In the genomic region with DNA sequence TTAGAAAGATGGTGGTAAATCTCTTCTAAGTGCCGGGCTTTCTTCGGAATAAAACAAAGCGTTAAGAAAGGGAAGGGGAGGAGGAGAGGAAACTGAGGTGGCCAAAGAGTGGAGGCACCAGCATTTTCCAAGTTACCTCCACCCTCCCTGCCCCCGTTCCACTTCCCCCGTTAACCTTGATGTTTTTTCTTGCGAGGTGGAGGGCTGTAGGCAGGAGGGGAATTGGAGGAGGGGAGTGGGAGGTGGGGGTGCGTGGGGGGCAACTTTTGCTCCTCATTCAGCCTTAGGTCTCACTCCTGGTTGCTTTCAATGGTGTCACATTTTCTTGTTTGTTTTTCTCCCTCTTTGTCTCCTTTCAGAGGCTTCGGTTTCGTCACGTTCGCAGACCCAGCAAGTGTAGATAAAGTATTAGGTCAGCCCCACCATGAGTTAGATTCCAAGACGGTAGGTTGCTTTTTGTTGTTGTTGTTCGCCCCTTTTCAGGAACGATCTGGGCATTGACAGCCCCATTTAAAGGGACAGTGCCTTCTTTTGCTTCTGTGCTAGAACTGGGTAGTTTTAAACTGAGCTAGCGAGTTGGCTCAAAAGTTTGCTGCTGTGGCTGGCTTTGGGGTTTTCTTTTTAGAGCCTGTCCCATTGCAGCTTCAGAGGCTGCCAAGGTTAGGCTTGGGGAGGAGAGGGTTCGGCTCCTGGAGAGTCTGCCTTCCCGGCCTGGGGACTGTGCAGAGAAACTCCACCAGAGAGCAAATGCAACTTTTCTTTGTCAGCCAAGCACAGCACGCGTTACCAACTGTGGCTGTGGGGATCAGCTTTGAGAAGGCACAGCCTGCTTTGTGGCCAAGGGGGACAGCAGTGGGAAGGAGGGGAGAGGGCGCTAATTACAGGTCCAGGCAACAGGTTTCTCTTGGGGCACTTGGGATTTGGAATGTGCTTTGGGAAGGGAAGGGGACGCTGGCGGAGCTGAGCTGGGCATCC, we compare ENCODE assay signal across 8 cellular contexts. TPM values are rescaled to one million over a fixed set of nuclear protein-coding genes. Genes with fewer than 3 reads are reported as not detected.
A peak's percentile ranks its signal among the peaks of the same experiment; 100 is the strongest.
DNase-seq lines count a peak whose midpoint lies in the region; ATAC-seq and TF ChIP-seq lines count a peak whose summit lies in the region.

No MANE protein-coding gene starts in this region.

- 13 to 24% (median 15%) methylated on average over 22 of the region's 22 CpGs for WGBS in heart left ventricle, 4 donors

- H3K4me1 ChIP-seq in heart left ventricle, result peaks cover 0 to 56% (median 22%) of the 10 kb centered on the region in 12 donors

- ATAC-seq in heart left ventricle (peak in 1 of 4 donors; percentile 6), left ventricle myocardium superior (peak; percentile 2), HG02973 (IDR thresholded peaks at IDR 0.05; ENCODE audit: unreplicated experiment) (no peak)

- H3K27me3 ChIP-seq in heart left ventricle, result no peaks in the 10 kb centered on the region

- TF ChIP-seq CTCF in heart left ventricle (IDR thresholded peaks at IDR 0.05) (no peak), WI38 (IDR thresholded peaks at IDR 0.05; ENCODE audit: low read depth, low read length) (no peak)

- peaks cover 0 to 35% (median 15%) of the 10 kb centered on the region in 9 donors for H3K36me3 ChIP-seq in heart left ventricle

- intact Hi-C loops in heart left ventricle (cut with DNase I), result loop anchor here in 4 of 10 donors (5.0 to 10.0 kb wide), 8 partner anchors 67 to 574 kb away; no protein-coding TSS in a partner anchor
- intact Hi-C loops in cardiac septum (cut with DNase I), result loop anchor here (5.0 to 10.0 kb wide), 4 partner anchors 99 to 409 kb away; no protein-coding TSS in a partner anchor
- intact Hi-C loops in left ventricle myocardium superior (cut with micrococcal nuclease), result no loop called here

- H3K4me3 ChIP-seq in heart left ventricle (peak overlapping the region; percentile 19 to 98 (median 88)), WI38 (ENCODE audit: low read depth, low read length) (peak overlapping the region; percentile 75), skeletal muscle cell (ENCODE audit: low read depth, low read length) (peak overlapping the region; percentile 64)

- no peak for TF ChIP-seq POLR2A in heart left ventricle (IDR thresholded peaks at IDR 0.05)

- H3K27ac ChIP-seq in heart left ventricle, result peak overlapping the region in 11 of 12 donors; percentile 23 to 99 (median 98)

- no peaks in the 10 kb centered on the region for H3K9me3 ChIP-seq in heart left ventricle

- DNase-seq in heart left ventricle (no peak), cardiac septum (ENCODE audit: low spot score) (no peak), left ventricle myocardium superior (no peak), skeletal muscle cell (ENCODE audit: low read depth) (no peak), inferior parietal cortex (ENCODE audit: extremely low spot score) (no peak)
- no peak for DNase-seq in activated CD8-positive, alpha-beta memory T cell treated with anti-CD3 and anti-CD28 coated beads, Interleukin-2, amount 50 U/mL, for 48 hours

RNA-seq across cellular contexts. Expression of a gene that starts 1.9 kb away (rescaled TPM):
- total RNA-seq in heart left ventricle (100 to 1,000 TPM in 6 of 9 donors, 10 to 100 TPM in 3; 43.2 to 120 (median 104) TPM), cardiac septum (112 TPM), left ventricle myocardium superior (90.7 TPM)
- 10 to 100 TPM; 35.9 to 51.5 TPM for polyA plus RNA-seq in heart left ventricle
